8 cellular contexts compared by ENCODE assay signal in the genomic region with DNA sequence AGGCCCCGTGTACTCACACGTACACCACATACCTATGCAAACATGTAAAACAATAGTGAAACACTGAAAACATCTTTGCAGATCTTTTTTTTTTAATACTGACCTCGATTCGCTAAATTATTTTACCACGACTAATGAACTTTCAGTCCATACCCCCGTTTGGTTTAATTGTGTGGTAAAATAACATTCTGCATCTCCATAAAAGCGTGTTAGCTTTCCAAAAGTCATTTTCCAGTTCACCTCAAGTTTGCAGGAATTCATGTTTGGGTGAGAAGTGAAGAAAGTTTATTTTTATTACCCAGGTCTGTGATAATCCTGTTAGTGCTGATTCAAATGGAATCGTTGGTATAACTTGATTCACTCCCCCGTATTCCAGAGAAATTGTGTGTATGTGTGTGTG. TPM values are rescaled to one million over a fixed set of nuclear protein-coding genes. Genes with fewer than 3 reads are reported as not detected.
DNase-seq lines count a peak whose midpoint lies in the region; ATAC-seq and TF ChIP-seq lines count a peak whose summit lies in the region.

No MANE protein-coding gene starts in this region.

- POLR2A ChIA-PET in activated CD8-positive, alpha-beta T cell treated with anti-CD3 and anti-CD28 coated beads, Interleukin-2, amount 10 ng/mL, durations not matched to agents 7 days and 5 days (lab: Charles Lee) = no interaction called here

- peak overlapping the region; percentile 77 to 91 (median 85) for H3K9ac ChIP-seq in skeletal muscle tissue (ENCODE audit: low read depth in 1 of 3, low read length in 3 of 3)

- H3K4me1 ChIP-seq in iPS DF 6.9 (ENCODE audit: control insufficient read depth, insufficient read depth, low read length) (no peaks in the 10 kb centered on the region), skeletal muscle tissue (ENCODE audit: control insufficient read depth in 3 of 3, insufficient read depth in 3 of 3, low read length in 3 of 3) (peaks cover 8 to 17% (median 13%) of the 10 kb centered on the region in 3 donors)

- peak overlapping the region; percentile 85 for H3K4me3 Mint-ChIP-seq in activated CD8-positive, alpha-beta T cell treated with anti-CD3 and anti-CD28 coated beads, Interleukin-2, amount 10 ng/mL, durations not matched to agents 7 days and 5 days

- H3K9me3 Mint-ChIP-seq in activated CD8-positive, alpha-beta T cell treated with anti-CD3 and anti-CD28 coated beads, Interleukin-2, amount 10 ng/mL, durations not matched to agents 7 days and 5 days (ENCODE audit: insufficient read depth) = no peaks in the 10 kb centered on the region

- H3K36me3 ChIP-seq in iPS DF 6.9 (ENCODE audit: control insufficient read depth, insufficient read depth, low read length) = no peaks in the 10 kb centered on the region
- H3K36me3 ChIP-seq in skeletal muscle tissue (ENCODE audit: control insufficient read depth in 3 of 3, insufficient read depth in 3 of 3, low read length in 3 of 3) = peaks cover 0 to 8% (median 6%) of the 10 kb centered on the region in 3 donors

- H3K9me3 ChIP-seq in iPS DF 6.9 (ENCODE audit: control insufficient read depth, insufficient read depth, low read length) (no peaks in the 10 kb centered on the region), skeletal muscle tissue (ENCODE audit: control insufficient read depth in 3 of 3, low read length in 3 of 3) (no peaks in the 10 kb centered on the region)

- TF ChIP-seq CTCF in HFF-Myc (IDR thresholded peaks at IDR 0.05; ENCODE audit: low read depth, low read length, missing control alignments) = no peak

- no peaks in the 10 kb centered on the region for H3K27me3 Mint-ChIP-seq in activated CD8-positive, alpha-beta T cell treated with anti-CD3 and anti-CD28 coated beads, Interleukin-2, amount 10 ng/mL, durations not matched to agents 7 days and 5 days (ENCODE audit: low read depth)

- CTCF ChIA-PET in activated CD8-positive, alpha-beta T cell treated with anti-CD3 and anti-CD28 coated beads, Interleukin-2, amount 10 ng/mL, durations not matched to agents 7 days and 5 days (lab: Charles Lee) = interaction anchor here (1.0 to 1.6 kb wide), 4 partner anchors 9 to 77 kb away, joined by 3 to 5 read pairs (median 4); no protein-coding TSS in a partner anchor

- peak overlapping the region; percentile 88 for H3K27ac Mint-ChIP-seq in activated CD8-positive, alpha-beta T cell treated with anti-CD3 and anti-CD28 coated beads, Interleukin-2, amount 10 ng/mL, durations not matched to agents 7 days and 5 days

- H3K4me1 Mint-ChIP-seq in activated CD8-positive, alpha-beta T cell treated with anti-CD3 and anti-CD28 coated beads, Interleukin-2, amount 10 ng/mL, durations not matched to agents 7 days and 5 days (ENCODE audit: low read depth) = peaks cover 32% of the 10 kb centered on the region

- WGBS in iPS DF 6.9 (ENCODE audit: insufficient coverage, insufficient read length) = no CpG with 5 or more reads among the region's 9 CpGs

- ATAC-seq in activated CD8-positive, alpha-beta T cell treated with anti-CD3 and anti-CD28 coated beads, Interleukin-2, amount 10 ng/mL, durations not matched to agents 7 days and 5 days = no peak
- ATAC-seq in HG02763 (IDR thresholded peaks at IDR 0.05; ENCODE audit: unreplicated experiment) (no peak), HG03196 (IDR thresholded peaks at IDR 0.05; ENCODE audit: unreplicated experiment) (no peak)

- H3K27me3 ChIP-seq in iPS DF 6.9 (ENCODE audit: control insufficient read depth, insufficient read depth, low read length) = no peaks in the 10 kb centered on the region
- H3K27me3 ChIP-seq in skeletal muscle tissue (ENCODE audit: control insufficient read depth in 3 of 3, insufficient read depth in 3 of 3, low read length in 3 of 3) = no peaks in the 10 kb centered on the region

- H3K4me3 ChIP-seq in HFF-Myc (replicated peaks; ENCODE audit: low read depth, low read length) (peak overlapping the region; percentile 78), iPS DF 6.9 (ENCODE audit: low read length) (peak overlapping the region; percentile 86; the same call in 1 of the 2 replicates), skeletal muscle tissue (ENCODE audit: low read length in 3 of 3) (peak overlapping the region; percentile 84 to 93 (median 91))

- H3K27ac ChIP-seq in iPS DF 6.9 (ENCODE audit: low read length) (no peak overlapping the region), skeletal muscle tissue (ENCODE audit: low read depth, low read length) (peak overlapping the region; percentile 67)

- H3K36me3 Mint-ChIP-seq in activated CD8-positive, alpha-beta T cell treated with anti-CD3 and anti-CD28 coated beads, Interleukin-2, amount 10 ng/mL, durations not matched to agents 7 days and 5 days (ENCODE audit: low read depth) = peaks cover 12% of the 10 kb centered on the region

- DNase-seq in HFF-Myc (ENCODE audit: extremely low read depth, low read depth) (no peak), iPS DF 6.9 (ENCODE audit: low read depth, low spot score) (no peak), SKM-1 (lab: John Stamatoyannopoulos, UW; ENCODE audit: unreplicated experiment) (no peak)
- DNase-seq in activated CD8-positive, alpha-beta T cell treated with anti-CD3 and anti-CD28 coated beads, Interleukin-2, amount 10 ng/mL, durations not matched to agents 7 days and 5 days = no peak
- DNase-seq in NK-92 treated with Interleukin-12 subunit alpha and Interleukin-12 subunit beta, amount 100 ng/mL, for 24 hours (lab: John Stamatoyannopoulos, UW) = no peak

RNA-seq across cellular contexts. Expression of gene ARSK, which starts 0.7 kb away (rescaled TPM):
- total RNA-seq in activated CD8-positive, alpha-beta T cell treated with anti-CD3 and anti-CD28 coated beads, Interleukin-2, amount 10 ng/mL, durations not matched to agents 7 days and 5 days = 1 to 10 TPM; 4.1 to 4.6 TPM
- 6.3 TPM for total RNA-seq in skeletal muscle tissue

RNA-seq across cellular contexts. Expression of gene SKIC3, which starts 0.8 kb away (rescaled TPM):
- total RNA-seq in activated CD8-positive, alpha-beta T cell treated with anti-CD3 and anti-CD28 coated beads, Interleukin-2, amount 10 ng/mL, durations not matched to agents 7 days and 5 days = 10 to 100 TPM; 66.9 to 70.4 TPM
- total RNA-seq in skeletal muscle tissue = 86.1 TPM
